In the genomic region with DNA sequence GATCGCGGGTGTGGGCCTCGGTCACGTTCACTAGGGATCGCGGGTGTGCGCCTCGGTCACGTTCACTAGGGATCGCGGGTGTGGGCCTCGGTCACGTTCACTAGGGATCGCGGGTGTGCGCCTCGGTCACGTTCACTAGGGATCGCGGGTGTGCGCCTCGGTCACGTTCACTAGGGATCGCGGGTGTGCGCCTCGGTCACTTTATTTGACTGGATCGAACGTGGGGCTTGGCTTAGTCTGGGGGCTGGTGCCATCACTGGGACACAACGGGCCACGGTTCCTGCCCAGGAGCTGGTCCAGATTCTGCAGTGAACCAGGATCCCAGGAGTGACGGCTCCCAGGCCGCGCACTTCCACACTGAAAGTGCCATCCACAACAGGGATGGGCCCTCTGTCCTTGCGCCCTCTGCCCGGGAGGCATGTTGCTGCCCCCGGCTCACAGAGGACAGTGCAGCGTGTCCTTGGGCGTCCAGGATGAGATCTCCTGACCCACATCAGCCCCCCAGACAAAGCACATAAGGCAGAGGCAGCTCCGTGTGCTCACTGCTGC, we compare ENCODE assay signal across 8 cellular contexts. TPM values are rescaled to one million over a fixed set of nuclear protein-coding genes. Genes with fewer than 3 reads are reported as not detected.
DNase-seq lines count a peak whose midpoint lies in the region; ATAC-seq, FAIRE-seq and TF ChIP-seq lines count a peak whose summit lies in the region.
"Not testable (repeated sequence)": the region's sequence is repeated elsewhere in the genome, so short reads cannot be mapped to it uniquely, and the experiment has no call there.
"Had no signal": no experiment of that assay in that cellular context is flagged by ENCODE, and none has a peak within 500 bp of the region (broad histone marks: within the 10 kb centered on the region; RNA-seq: fewer than 3 reads in every experiment).

No MANE protein-coding gene starts in this region.

- H3K14ac ChIP-seq in H1 (ENCODE audit: insufficient read length); mesenchymal stem cell (ENCODE audit: low read length in 2 of 2): not testable (repeated sequence)

- H2BK15ac ChIP-seq in H1 (ENCODE audit: low read length) (0 out of 2 replicates have a peak overlapping the region, but pooled peaks have one; percentile 4), mesenchymal stem cell (ENCODE audit: low read depth, poor library complexity, severe bottlenecking) (peak overlapping the region; percentile 98)

- not testable (repeated sequence) for H3K23ac ChIP-seq in H1 (ENCODE audit: insufficient read length)
- H3K23ac ChIP-seq in mesenchymal stem cell (ENCODE audit: low read length in 2 of 2): peak overlapping the region in 1 of 2 experiments; percentile 77

- H3K27ac Mint-ChIP-seq in Caco-2 (ENCODE audit: unreplicated experiment): peak overlapping the region; percentile 43
- peak overlapping the region; percentile 91; the same call in 1 of the 2 replicates for H3K27ac Mint-ChIP-seq in WTC11

- H4K5ac ChIP-seq in H1 (ENCODE audit: insufficient read length, low read depth, low read length): not testable (repeated sequence)

- peak overlapping the region; percentile 80; the same call in 1 of the 2 replicates for H2BK5ac ChIP-seq in H1 (ENCODE audit: low read depth, low read length)
- H2BK5ac ChIP-seq in mesenchymal stem cell (ENCODE audit: low read depth, low read length, poor library complexity, severe bottlenecking): not testable (repeated sequence)

- not testable (repeated sequence) for BruUV-seq in Caco-2 (replicated peaks; lab: Mats Ljungman, UMichigan)

- FAIRE-seq in H1 (lab: Jason Lieb, UNC): not testable (repeated sequence)

- H3K36me3 Mint-ChIP-seq in Caco-2 (ENCODE audit: insufficient read depth, unreplicated experiment): peaks cover 19% of the 10 kb centered on the region
- not testable (repeated sequence) for H3K36me3 Mint-ChIP-seq in WTC11

- not testable (repeated sequence) for H3K27me3 Mint-ChIP-seq in Caco-2 (ENCODE audit: insufficient read depth, unreplicated experiment); WTC11 (ENCODE audit: low read depth)

- not testable (repeated sequence) for H3K4me2 ChIP-seq in H1 (ENCODE audit: insufficient read depth in 1 of 2, low read depth in 2 of 2, low read length in 2 of 2); mesenchymal stem cell (ENCODE audit: low read length, poor library complexity, severe bottlenecking)

- TF ChIP-seq RAD21 in H1 (IDR thresholded peaks at IDR 0.05 in 1 of 2, conservative IDR thresholded peaks at IDR 0.05 in 1 of 2; ENCODE audit: low read depth in 2 of 2, low read length in 2 of 2): not testable (repeated sequence)

- CTCF ChIA-PET in Caco-2 (lab: Charles Lee): interaction anchor here (0.9 to 3.2 kb wide), 5 partner anchors 8 to 71 kb away, joined by 4 to 21 read pairs (median 4); a partner anchor contains a TSS
- CTCF ChIA-PET in WTC11 (lab: Charles Lee): interaction anchor here (0.5 to 1.1 kb wide), 3 partner anchors 9 to 10 kb away, joined by 3 to 4 read pairs (median 3); no protein-coding TSS in a partner anchor
- CTCF ChIA-PET in H1 (lab: Charles Lee; ENCODE audit: partially characterized antibody): interaction anchor here (0.9 to 14.1 kb wide), 5 partner anchors 8 to 62 kb away, joined by 3 to 212 read pairs (median 4); a partner anchor contains a TSS

- not testable (repeated sequence) for TF ChIP-seq EP300 in H1 (IDR thresholded peaks at IDR 0.05; ENCODE audit: borderline replicate concordance in 1 of 2, low read depth in 2 of 2, low read length in 2 of 2); sigmoid colon (IDR thresholded peaks at IDR 0.05)

- not testable (repeated sequence) for H3K79me1 ChIP-seq in H1 (ENCODE audit: low read depth, low read length); mesenchymal stem cell (replicated peaks; ENCODE audit: low read length, poor library complexity, severe bottlenecking)

- H3K4me3 Mint-ChIP-seq in Caco-2 (ENCODE audit: unreplicated experiment); WTC11: not testable (repeated sequence)

- not testable (repeated sequence) for H3K36me3 ChIP-seq in Caco-2 (ENCODE audit: control insufficient read depth, insufficient read depth, low read length); H1 (ENCODE audit: control insufficient read depth in 2 of 4, insufficient read depth in 4 of 4, low read length in 3 of 4); mesenchymal stem cell (ENCODE audit: control insufficient read depth in 1 of 2, insufficient read depth in 2 of 2, low read depth in 1 of 2, low read length in 2 of 2); sigmoid colon

- not testable (repeated sequence) for H3K9me3 Mint-ChIP-seq in Caco-2 (ENCODE audit: unreplicated experiment); WTC11

- POLR2A ChIA-PET in Caco-2 (lab: Charles Lee) (interaction anchor here (2.2 kb wide), 1 partner anchor 13 kb away, joined by 8 read pairs; a partner anchor contains a TSS), WTC11 (lab: Charles Lee) (interaction anchor here (1.6 to 1.8 kb wide), 3 partner anchors 13 to 68 kb away, joined by 3 to 6 read pairs (median 6); no protein-coding TSS in a partner anchor), H1 (lab: Charles Lee; ENCODE audit: partially characterized antibody) (interaction anchor here (1.1 to 10.7 kb wide), 9 partner anchors 8 to 71 kb away, joined by 3 to 213 read pairs (median 5); a partner anchor contains a TSS)

- DNase-seq in Caco-2; WTC11 (ENCODE audit: low spot score); H1 (ENCODE audit: low read depth in 1 of 2, low spot score in 2 of 2); mesenchymal stem cell; sigmoid colon: not testable (repeated sequence)

- H3K9me3 ChIP-seq in Caco-2; H1 (ENCODE audit: insufficient read depth in 2 of 2, low read depth in 1 of 2, low read length in 1 of 2); mesenchymal stem cell (ENCODE audit: control insufficient read depth, low read length); sigmoid colon: not testable (repeated sequence)

- TF ChIP-seq POLR2A in H1 (IDR thresholded peaks at IDR 0.05; ENCODE audit: control extremely low read depth in 1 of 2, low read depth in 2 of 2, low read length in 2 of 2); sigmoid colon (IDR thresholded peaks at IDR 0.05): not testable (repeated sequence)

- peak overlapping the region; percentile 60; the same call in 1 of the 2 replicates for H2BK12ac ChIP-seq in H1 (ENCODE audit: low read depth, low read length)
- H2BK12ac ChIP-seq in mesenchymal stem cell (ENCODE audit: low read length in 2 of 2): peak overlapping the region; percentile 33 to 97

- H2AFZ ChIP-seq in H1 (ENCODE audit: low read length): not testable (repeated sequence)
- H2AFZ ChIP-seq in mesenchymal stem cell (ENCODE audit: low read depth, low read length): peak overlapping the region; percentile 19

- 95% methylated on average over 18 of the region's 40 CpGs; no CpG with 5 or more reads in 1 of the 2 experiments for WGBS in H1 (ENCODE audit: extremely low coverage in 1 of 2, insufficient coverage in 1 of 2, insufficient read length in 1 of 2, insufficient replicate concordance in 2 of 2, low coverage in 1 of 2, low lambda C conversion rate in 2 of 2, missing lambda C conversion rate in 1 of 2), 2 experiments
- 93% methylated on average over 22 of the region's 40 CpGs for WGBS in mesenchymal stem cell
- WGBS in sigmoid colon, 2 donors: 81 to 93% methylated on average over 27 of the region's 40 CpGs

- H3K4me3 ChIP-seq in Caco-2 (ENCODE audit: low read depth, low read length); H1 (ENCODE audit: extremely low read depth in 1 of 4, insufficient read depth in 2 of 4, low read depth in 3 of 4, low read length in 4 of 4); mesenchymal stem cell (ENCODE audit: insufficient read depth in 1 of 2, low read depth in 1 of 2, low read length in 2 of 2); sigmoid colon: not testable (repeated sequence)

- H3K4me1 ChIP-seq in Caco-2: peaks cover 68% of the 10 kb centered on the region
- H3K4me1 ChIP-seq in H1 (replicated peaks in 1 of 4; ENCODE audit: control insufficient read depth in 3 of 4, insufficient read depth in 4 of 4, low read length in 3 of 4): peaks cover 8 to 47% (median 43%) of the 10 kb centered on the region in 4 experiments
- H3K4me1 ChIP-seq in mesenchymal stem cell (ENCODE audit: control insufficient read depth, insufficient read depth, low read depth, low read length): peaks cover 87% of the 10 kb centered on the region
- H3K4me1 ChIP-seq in sigmoid colon: peaks cover 0 to 93% (median 92%) of the 10 kb centered on the region in 4 donors

- intact Hi-C loops in Caco-2 (cut with micrococcal nuclease; ENCODE audit: unreplicated experiment); sigmoid colon (cut with DNase I): not testable (repeated sequence)

- H4K20me1 ChIP-seq in H1 (replicated peaks in 1 of 2; ENCODE audit: control insufficient read depth in 1 of 2, insufficient read depth in 2 of 2, low read length in 2 of 2): not testable (repeated sequence)

- H2AK5ac ChIP-seq in H1 (ENCODE audit: low read depth, low read length): not testable (repeated sequence)
- peak overlapping the region; percentile 97 for H2AK5ac ChIP-seq in mesenchymal stem cell (ENCODE audit: low read length, severe bottlenecking)

- not testable (repeated sequence) for H4K91ac ChIP-seq in H1 (replicated peaks; ENCODE audit: insufficient read length, low read length)
- peak overlapping the region; percentile 94 for H4K91ac ChIP-seq in mesenchymal stem cell (ENCODE audit: low read length)

- H3K18ac ChIP-seq in H1 (ENCODE audit: extremely low read depth, low read length): not testable (repeated sequence)
- H3K18ac ChIP-seq in mesenchymal stem cell (ENCODE audit: low read depth in 1 of 2, low read length in 2 of 2): peak overlapping the region; percentile 25 to 95

- not testable (repeated sequence) for TF ChIP-seq CTCF in Caco-2 (IDR thresholded peaks at IDR 0.05; ENCODE audit: insufficient read depth in 1 of 2, low read depth in 1 of 2, low read length in 1 of 2, severe bottlenecking in 1 of 2, unreplicated experiment in 1 of 2); WTC11 (IDR thresholded peaks at IDR 0.05); H1 (IDR thresholded peaks at IDR 0.05; ENCODE audit: control extremely low read depth in 1 of 3, insufficient read depth in 1 of 3, low read depth in 1 of 3, low read length in 3 of 3); sigmoid colon (IDR thresholded peaks at IDR 0.05)

- peaks cover 28% of the 10 kb centered on the region for H3K4me1 Mint-ChIP-seq in Caco-2 (ENCODE audit: low read depth, unreplicated experiment)
- H3K4me1 Mint-ChIP-seq in WTC11: peaks cover 36% of the 10 kb centered on the region

- not testable (repeated sequence) for H3K4ac ChIP-seq in H1 (replicated peaks; ENCODE audit: insufficient read length, low read depth, low read length)
- H3K4ac ChIP-seq in mesenchymal stem cell (ENCODE audit: low read depth in 1 of 2, low read length in 2 of 2): peak overlapping the region; percentile 21 to 46

- not testable (repeated sequence) for H3K23me2 ChIP-seq in H1 (ENCODE audit: low read depth, low read length)

- not testable (repeated sequence) for ATAC-seq in WTC11

- not testable (repeated sequence) for H3K56ac ChIP-seq in H1 (replicated peaks; ENCODE audit: insufficient read length, low read depth, low read length)

- H2BK20ac ChIP-seq in H1 (ENCODE audit: low read length): not testable (repeated sequence)

- not testable (repeated sequence) for H2BK120ac ChIP-seq in H1 (replicated peaks; ENCODE audit: low read depth, low read length); mesenchymal stem cell (ENCODE audit: low read depth, low read length)

- H3K9ac ChIP-seq in H1 (replicated peaks in 1 of 4; ENCODE audit: extremely low read depth in 1 of 4, low read depth in 3 of 4, low read length in 3 of 4): 0 out of 7 replicates have a peak overlapping the region, but pooled peaks of 1 of the 4 experiments have one; percentile 5
- H3K9ac ChIP-seq in mesenchymal stem cell (ENCODE audit: low read length): not testable (repeated sequence)

- not testable (repeated sequence) for H4K8ac ChIP-seq in H1 (ENCODE audit: extremely low read depth, insufficient read depth, low read length); mesenchymal stem cell (ENCODE audit: low read length)

- not testable (repeated sequence) for H3K79me2 ChIP-seq in H1 (ENCODE audit: control insufficient read depth in 1 of 2, insufficient read depth in 2 of 2, low read length in 2 of 2)

- not testable (repeated sequence) for H3K27me3 ChIP-seq in Caco-2 (replicated peaks; ENCODE audit: control insufficient read depth, insufficient read depth, low read length); H1 (replicated peaks in 1 of 4; ENCODE audit: control insufficient read depth in 3 of 4, extremely low read depth in 1 of 4, insufficient read depth in 3 of 4, low read length in 3 of 4); mesenchymal stem cell (ENCODE audit: control insufficient read depth in 1 of 2, insufficient read depth in 1 of 2, low read length in 2 of 2); sigmoid colon

- H3K27ac ChIP-seq in H1 (ENCODE audit: low read depth, low read length); mesenchymal stem cell (ENCODE audit: low read length, poor library complexity, severe bottlenecking): not testable (repeated sequence)
- H3K27ac ChIP-seq in sigmoid colon: peak overlapping the region; percentile 81 to 99 (median 86)

RNA-seq across cellular contexts. Expression of a gene that starts 6.6 kb away (rescaled TPM):
- total RNA-seq in Caco-2 (2022) (1,050 and 1,125 TPM in 2 replicates), WTC11 (2021) (298 to 329 TPM (median 323 TPM) in 3 replicates), sigmoid colon (100 to 1,000 TPM in 3 of 4 donors, 10 to 100 TPM in 1; 53.5 to 409 (median 134) TPM)
- 210 and 225 TPM in 2 replicates for total RNA-seq in H1 (2021; fragmentation: NEBNext Ultra II Directional; extraction: Animal tissue kit (Norgen Biotek cat#: 25700))
- polyA plus RNA-seq in H1 (2011; rRNA removed) (34.4 and 90.7 TPM in 2 replicates), sigmoid colon (10 to 100 TPM in 1 of 3 donors, 1 to 10 TPM in 2; 1.8 to 56.5 (median 3.2) TPM)
- polyA plus RNA-seq in H1 (2011; cell fraction: cytosol; rRNA removed): 57.6 TPM
- 648 TPM for polyA plus RNA-seq in H1 (2011; cell fraction: nucleus; rRNA removed)
- 136 to 235 TPM (median 223 TPM) in 4 replicates for polyA plus RNA-seq in H1 (2012, experiment 1 of 2)
- polyA plus RNA-seq in H1 (2012, experiment 2 of 2): 130 TPM
- 107 TPM for polyA plus RNA-seq in H1 (2013, experiment 1 of 2)
- 82.4 TPM for polyA plus RNA-seq in H1 (2013, experiment 2 of 2)
- 24.2 and 31.4 TPM in 2 replicates for polyA minus RNA-seq in H1 (2011; rRNA and poly(A)+ RNA removed)
- 70.1 TPM for polyA minus RNA-seq in H1 (2011; cell fraction: cytosol; rRNA and poly(A)+ RNA removed)
- 212 TPM for polyA minus RNA-seq in H1 (2011; cell fraction: nucleus; rRNA and poly(A)+ RNA removed)
- 70.0 TPM for polyA plus RNA-seq in mesenchymal stem cell (2013, experiment 1 of 2)
- 65.1 TPM for polyA plus RNA-seq in mesenchymal stem cell (2013, experiment 2 of 2)

RNA-seq across cellular contexts. Expression of a gene that starts 13.2 kb away (rescaled TPM):
- total RNA-seq in Caco-2 (2022) (4,496 and 4,723 TPM in 2 replicates), WTC11 (2021) (2,016 to 2,119 TPM (median 2,047 TPM) in 3 replicates), sigmoid colon (1,000 to 10,000 TPM; 2,383 to 8,235 (median 5,456) TPM)
- total RNA-seq in H1 (2021; fragmentation: NEBNext Ultra II Directional; extraction: Animal tissue kit (Norgen Biotek cat#: 25700)): 1,787 and 1,829 TPM in 2 replicates
- polyA plus RNA-seq in H1 (2011; rRNA removed) (7,219 and 8,331 TPM in 2 replicates), sigmoid colon (1,000 to 10,000 TPM; 2,794 to 6,260 (median 4,441) TPM)
- 7,720 TPM for polyA plus RNA-seq in H1 (2011; cell fraction: cytosol; rRNA removed)
- 4,705 TPM for polyA plus RNA-seq in H1 (2011; cell fraction: nucleus; rRNA removed)
- polyA plus RNA-seq in H1 (2012, experiment 1 of 2): 4,429 to 5,604 TPM (median 4,871 TPM) in 4 replicates
- polyA plus RNA-seq in H1 (2012, experiment 2 of 2): 4,124 TPM
- 4,907 TPM for polyA plus RNA-seq in H1 (2013, experiment 1 of 2)
- polyA plus RNA-seq in H1 (2013, experiment 2 of 2): 4,204 TPM
- 654 and 663 TPM in 2 replicates for polyA minus RNA-seq in H1 (2011; rRNA and poly(A)+ RNA removed)
- 718 TPM for polyA minus RNA-seq in H1 (2011; cell fraction: cytosol; rRNA and poly(A)+ RNA removed)
- polyA minus RNA-seq in H1 (2011; cell fraction: nucleus; rRNA and poly(A)+ RNA removed): 1,108 TPM
- polyA plus RNA-seq in mesenchymal stem cell (2013, experiment 1 of 2): 2,383 TPM
- 2,319 TPM for polyA plus RNA-seq in mesenchymal stem cell (2013, experiment 2 of 2)

RNA-seq across cellular contexts. Expression of a gene that starts 33.4 kb away (rescaled TPM):
- total RNA-seq in Caco-2 (2022) (30.7 and 36.4 TPM in 2 replicates), WTC11 (2021) (7.5 to 10.6 TPM (median 9.2 TPM) in 3 replicates), sigmoid colon (1 to 10 TPM; 1.8 to 6.5 (median 4.2) TPM)
- total RNA-seq in H1 (2021; fragmentation: NEBNext Ultra II Directional; extraction: Animal tissue kit (Norgen Biotek cat#: 25700)): 8.0 TPM in 2 replicates
- polyA plus RNA-seq in H1 (2011; rRNA removed) (8.8 and 10.5 TPM in 2 replicates), sigmoid colon (1 to 10 TPM; 3.5 to 6.9 (median 3.6) TPM)
- polyA plus RNA-seq in H1 (2011; cell fraction: cytosol; rRNA removed): 6.5 TPM
- polyA plus RNA-seq in H1 (2011; cell fraction: nucleus; rRNA removed): 9.7 TPM
- polyA plus RNA-seq in H1 (2012, experiment 1 of 2): 8.2 to 10.9 TPM (median 9.6 TPM) in 4 replicates
- polyA plus RNA-seq in H1 (2012, experiment 2 of 2): 7.4 TPM
- polyA plus RNA-seq in H1 (2013, experiment 1 of 2): 5.3 TPM
- polyA plus RNA-seq in H1 (2013, experiment 2 of 2): 5.6 TPM
- 5.2 and 5.7 TPM in 2 replicates for polyA minus RNA-seq in H1 (2011; rRNA and poly(A)+ RNA removed)
- 7.8 TPM for polyA minus RNA-seq in H1 (2011; cell fraction: cytosol; rRNA and poly(A)+ RNA removed)
- 4.3 TPM for polyA minus RNA-seq in H1 (2011; cell fraction: nucleus; rRNA and poly(A)+ RNA removed)
- polyA plus RNA-seq in mesenchymal stem cell (2013, experiment 1 of 2): 5.4 TPM
- polyA plus RNA-seq in mesenchymal stem cell (2013, experiment 2 of 2): 5.4 TPM

RNA-seq across cellular contexts. Expression of a gene that starts 53.6 kb away (rescaled TPM):
- 39.2 and 40.5 TPM in 2 replicates for total RNA-seq in Caco-2 (2022)
- total RNA-seq in WTC11 (2021): 0.99 to 1.5 TPM (median 1.4 TPM) in 3 replicates
- total RNA-seq in H1 (2021; fragmentation: NEBNext Ultra II Directional; extraction: Animal tissue kit (Norgen Biotek cat#: 25700)): 0.43 and 0.59 TPM in 2 replicates
- polyA plus RNA-seq in H1 (2011; rRNA removed): 0.48 and 0.88 TPM in 2 replicates
- polyA plus RNA-seq in H1 (2011; cell fraction: cytosol; rRNA removed): 0.75 TPM
- 1.4 TPM for polyA plus RNA-seq in H1 (2011; cell fraction: nucleus; rRNA removed)
- 0.55 to 1.1 TPM (median 0.65 TPM) in 4 replicates for polyA plus RNA-seq in H1 (2012, experiment 1 of 2)
- polyA plus RNA-seq in H1 (2012, experiment 2 of 2): 0.46 TPM
- polyA plus RNA-seq in H1 (2013, experiment 1 of 2): 0.71 TPM
- 0.63 TPM for polyA plus RNA-seq in H1 (2013, experiment 2 of 2)
- polyA minus RNA-seq in H1 (2011; rRNA and poly(A)+ RNA removed): 0.09 and 0.20 TPM in 2 replicates
- 1.4 TPM for polyA minus RNA-seq in H1 (2011; cell fraction: cytosol; rRNA and poly(A)+ RNA removed)
- polyA minus RNA-seq in H1 (2011; cell fraction: nucleus; rRNA and poly(A)+ RNA removed): 1.9 TPM
- not detected for polyA plus RNA-seq in mesenchymal stem cell (2013, experiment 1 of 2)
- polyA plus RNA-seq in mesenchymal stem cell (2013, experiment 2 of 2): not detected
- not detected for total RNA-seq in sigmoid colon
- polyA plus RNA-seq in sigmoid colon: 10 to 100 TPM in 1 of 3 donors, 1 to 10 TPM in 2; 4.2 to 12.5 (median 5.4) TPM
- total RNA-seq: A673; CD4-positive, CD25-positive, alpha-beta regulatory T cell; MCF 10A had no signal
- polyA plus RNA-seq: CD4-positive, CD25-positive, alpha-beta regulatory T cell had no signal
